8 cellular contexts compared by ENCODE assay signal in the genomic region with DNA sequence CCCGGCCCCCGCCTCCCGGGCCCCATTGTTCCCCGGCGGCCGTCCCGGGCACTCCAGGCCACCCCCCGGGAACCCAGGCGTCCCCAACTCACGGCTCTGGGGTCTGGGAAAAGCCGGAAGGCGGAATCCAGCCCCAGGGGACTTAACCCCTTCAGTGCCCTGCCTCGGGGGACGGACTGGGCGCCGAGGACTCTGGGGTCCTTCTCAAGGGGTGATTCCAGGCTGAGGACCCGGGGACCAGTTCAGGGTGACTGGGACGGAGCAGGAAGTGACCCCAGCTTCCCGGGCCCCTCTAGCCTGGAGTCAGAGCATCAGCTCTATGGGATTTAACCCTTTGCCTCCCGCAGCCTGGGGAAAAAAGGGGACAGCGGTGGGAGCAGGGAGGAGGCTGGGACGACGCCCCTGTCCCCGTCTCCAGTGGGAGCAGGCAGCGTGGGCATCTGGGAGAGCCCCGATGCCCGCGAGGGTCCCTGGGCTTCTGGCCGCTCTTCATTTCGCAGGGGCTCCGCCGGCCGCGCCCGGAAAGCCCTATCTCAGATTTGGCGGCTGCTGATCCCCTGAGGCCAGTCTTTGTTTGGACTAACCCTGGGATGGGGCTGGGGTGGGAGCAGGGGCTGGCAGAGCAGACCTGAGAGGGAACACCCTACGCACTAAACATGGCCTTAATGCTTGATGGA. TPM values are rescaled to one million over a fixed set of nuclear protein-coding genes. Genes with fewer than 3 reads are reported as not detected.
DNase-seq lines count a peak whose midpoint lies in the region; ATAC-seq and TF ChIP-seq lines count a peak whose summit lies in the region.

ZNF629 (minus strand) TSS at position 270 of the 677 bp plus-strand sequence. CDS start 2,723 bp downstream, outside the sequence.

- H3K4me3 Mint-ChIP-seq in T-cell, result peak within 1 kb of the TSS; percentile 82 to 85 (median 82)

- no peak within 1 kb of the TSS for H3K27ac ChIP-seq in KMS-11
- peak within 1 kb of the TSS; percentile 85 to 91 for H3K27ac ChIP-seq in coronary artery
- H3K27ac ChIP-seq in smooth muscle cell (ENCODE audit: low read depth), result peak within 1 kb of the TSS; percentile 79

- H3K4me3 ChIP-seq in KMS-11 (IDR thresholded peaks at IDR 0.05; ENCODE audit: insufficient read depth, low read depth, low read length), result no peak within 1 kb of the TSS
- peak within 1 kb of the TSS; percentile 89 for H3K4me3 ChIP-seq in coronary artery
- peak within 1 kb of the TSS; percentile 99 for H3K4me3 ChIP-seq in smooth muscle cell

- H3K27me3 Mint-ChIP-seq in T-cell, result peaks cover 0 to 24% of the 10 kb centered on the region in 2 donors

- peak within 1 kb of the TSS; percentile 97 for H2AFZ ChIP-seq in KMS-11 (ENCODE audit: low read depth)
- H2AFZ ChIP-seq in smooth muscle cell (ENCODE audit: low read depth), result peak within 1 kb of the TSS; percentile 83

- H3F3A ChIP-seq in smooth muscle cell (ENCODE audit: low read depth), result no peaks in the 10 kb centered on the region

- WGBS in smooth muscle cell (ENCODE audit: low lambda C conversion rate), result 2% methylated on average over 34 of the region's 37 CpGs

- H3K4me2 ChIP-seq in KMS-11, result peak within 1 kb of the TSS; percentile 68
- H3K4me2 ChIP-seq in smooth muscle cell, result peak within 1 kb of the TSS; percentile 94

- H4K20me1 ChIP-seq in KMS-11 (ENCODE audit: insufficient read depth) (no peaks in the 10 kb centered on the region), smooth muscle cell (ENCODE audit: low read depth) (peaks cover 11% of the 10 kb centered on the region)

- H3K36me3 ChIP-seq in KMS-11 (ENCODE audit: insufficient read depth), result no peaks in the 10 kb centered on the region
- no peaks in the 10 kb centered on the region for H3K36me3 ChIP-seq in smooth muscle cell (ENCODE audit: low read depth)

- POLR2A ChIA-PET in T-cell (lab: Charles Lee), result no interaction called here

- peaks cover 18 to 20% (median 18%) of the 10 kb centered on the region in 3 donors for H3K4me1 Mint-ChIP-seq in T-cell

- CTCF ChIA-PET in T-cell (lab: Charles Lee), result no interaction called here

- H3K36me3 Mint-ChIP-seq in T-cell, result peaks cover 8% of the 10 kb centered on the region

- ATAC-seq in T-cell (replicated peaks in 1 of 4) (peak; percentile 52 to 66 (median 62)), HG03045 (IDR thresholded peaks at IDR 0.05; ENCODE audit: unreplicated experiment) (no peak), HG03571 (IDR thresholded peaks at IDR 0.05; ENCODE audit: unreplicated experiment) (no peak)

- peak; percentile 64 for DNase-seq in DMS79 (lab: John Stamatoyannopoulos, UW)
- peak in 5 of 34 experiments; percentile 14 to 35 (median 18) for DNase-seq in T-cell
- DNase-seq in coronary artery (ENCODE audit: low spot score), result no peak
- DNase-seq in kidney tubule cell (ENCODE audit: low spot score), result peak; percentile 69
- DNase-seq in smooth muscle cell (lab: John Stamatoyannopoulos, UW; ENCODE audit: unreplicated experiment), result peak; percentile 38

- no peaks in the 10 kb centered on the region for H3K9me3 ChIP-seq in smooth muscle cell (replicated peaks; ENCODE audit: low read depth)

- H3K79me2 ChIP-seq in KMS-11 (ENCODE audit: insufficient read depth, low read depth), result no peaks in the 10 kb centered on the region
- H3K79me2 ChIP-seq in smooth muscle cell (ENCODE audit: low read depth), result peaks cover 32% of the 10 kb centered on the region

- TF ChIP-seq CTCF in KMS-11 (conservative IDR thresholded peaks at IDR 0.05; ENCODE audit: low read depth, low read length) (no peak), coronary artery (IDR thresholded peaks at IDR 0.05) (no peak), smooth muscle cell (IDR thresholded peaks at IDR 0.05; ENCODE audit: borderline replicate concordance, insufficient read depth, poor library complexity, severe bottlenecking) (no peak)

- peak within 1 kb of the TSS; percentile 70; the same call in 1 of the 2 replicates for H3K9ac ChIP-seq in KMS-11
- H3K9ac ChIP-seq in smooth muscle cell (ENCODE audit: low read depth), result peak within 1 kb of the TSS; percentile 93

- peaks cover 3% of the 10 kb centered on the region; the same call in 1 of the 2 replicates for H3K27me3 ChIP-seq in KMS-11 (ENCODE audit: insufficient read depth, low read depth)
- H3K27me3 ChIP-seq in smooth muscle cell (ENCODE audit: low read depth), result no peaks in the 10 kb centered on the region

- H3K9me3 Mint-ChIP-seq in T-cell, result no peaks in the 10 kb centered on the region

- H3K4me1 ChIP-seq in KMS-11 (ENCODE audit: low read depth, poor library complexity, severe bottlenecking) (peaks cover 5% of the 10 kb centered on the region), smooth muscle cell (ENCODE audit: low read depth) (peaks cover 14% of the 10 kb centered on the region)

- peak within 1 kb of the TSS in 1 of 2 donors; percentile 39 for H3K27ac Mint-ChIP-seq in T-cell

RNA-seq across cellular contexts. Expression of gene ZNF629, which starts in this region (rescaled TPM):
- total RNA-seq in T-cell (1 to 10 TPM; 2.4 to 7.6 (median 4.4) TPM), smooth muscle cell (11.2 and 11.6 TPM in 2 replicates)
- 13.0 and 13.4 TPM in 2 replicates for polyA plus RNA-seq in smooth muscle cell

Comparison
In these comparisons a context has a peak if more than half of its experiments do, and no peak if none do; other contexts are left out.
1. ATAC-seq: peak in T-cell (4 of 4); none in HG03045 (single experiment) and HG03571 (single experiment).